Comparison of ENCODE assay signal across 1 cellular context in the genomic region with DNA sequence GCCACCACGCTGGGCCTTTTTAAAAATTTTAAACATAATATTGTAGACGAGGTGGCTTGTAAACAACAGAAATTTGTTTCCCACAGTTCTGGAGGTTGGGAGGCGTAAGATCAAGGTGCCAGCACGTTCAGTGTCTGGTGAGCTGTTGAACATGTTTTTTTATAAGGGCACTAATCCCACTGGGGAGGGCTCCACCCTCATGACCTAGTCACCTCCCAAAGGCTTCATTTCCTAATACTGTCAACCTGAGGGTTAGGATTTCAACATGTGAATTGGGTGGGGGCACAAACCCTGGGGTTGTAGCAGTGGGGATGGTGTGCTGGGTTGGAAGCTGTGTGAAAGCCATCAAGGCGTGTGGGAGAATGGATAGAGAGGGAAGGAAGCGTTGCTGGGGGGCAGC.
TF ChIP-seq lines count a peak whose summit lies in the region.

No MANE protein-coding gene starts in this region.

TF ChIP-seq in WTC11, 78 proteins besides CTCF, POLR2A, EP300 and RAD21 (continued from another document):
- TF ChIP-seq, protein P1, sequence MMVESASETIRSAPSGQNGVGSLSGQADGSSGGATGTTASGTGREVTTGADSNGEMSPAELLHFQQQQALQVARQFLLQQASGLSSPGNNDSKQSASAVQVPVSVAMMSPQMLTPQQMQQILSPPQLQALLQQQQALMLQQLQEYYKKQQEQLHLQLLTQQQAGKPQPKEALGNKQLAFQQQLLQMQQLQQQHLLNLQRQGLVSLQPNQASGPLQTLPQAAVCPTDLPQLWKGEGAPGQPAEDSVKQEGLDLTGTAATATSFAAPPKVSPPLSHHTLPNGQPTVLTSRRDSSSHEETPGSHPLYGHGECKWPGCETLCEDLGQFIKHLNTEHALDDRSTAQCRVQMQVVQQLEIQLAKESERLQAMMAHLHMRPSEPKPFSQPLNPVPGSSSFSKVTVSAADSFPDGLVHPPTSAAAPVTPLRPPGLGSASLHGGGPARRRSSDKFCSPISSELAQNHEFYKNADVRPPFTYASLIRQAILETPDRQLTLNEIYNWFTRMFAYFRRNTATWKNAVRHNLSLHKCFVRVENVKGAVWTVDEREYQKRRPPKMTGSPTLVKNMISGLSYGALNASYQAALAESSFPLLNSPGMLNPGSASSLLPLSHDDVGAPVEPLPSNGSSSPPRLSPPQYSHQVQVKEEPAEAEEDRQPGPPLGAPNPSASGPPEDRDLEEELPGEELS (CRISPR knock-in tag; IDR thresholded peaks at IDR 0.05) = no peak
- TF ChIP-seq, protein P2, sequence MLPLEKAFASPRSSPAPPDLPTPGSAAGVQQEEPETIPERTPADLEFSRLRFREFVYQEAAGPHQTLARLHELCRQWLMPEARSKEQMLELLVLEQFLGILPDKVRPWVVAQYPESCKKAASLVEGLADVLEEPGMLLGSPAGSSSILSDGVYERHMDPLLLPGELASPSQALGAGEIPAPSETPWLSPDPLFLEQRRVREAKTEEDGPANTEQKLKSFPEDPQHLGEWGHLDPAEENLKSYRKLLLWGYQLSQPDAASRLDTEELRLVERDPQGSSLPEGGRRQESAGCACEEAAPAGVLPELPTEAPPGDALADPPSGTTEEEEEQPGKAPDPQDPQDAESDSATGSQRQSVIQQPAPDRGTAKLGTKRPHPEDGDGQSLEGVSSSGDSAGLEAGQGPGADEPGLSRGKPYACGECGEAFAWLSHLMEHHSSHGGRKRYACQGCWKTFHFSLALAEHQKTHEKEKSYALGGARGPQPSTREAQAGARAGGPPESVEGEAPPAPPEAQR (CRISPR knock-in tag; IDR thresholded peaks at IDR 0.05) = no peak
- TF ChIP-seq, protein P3, sequence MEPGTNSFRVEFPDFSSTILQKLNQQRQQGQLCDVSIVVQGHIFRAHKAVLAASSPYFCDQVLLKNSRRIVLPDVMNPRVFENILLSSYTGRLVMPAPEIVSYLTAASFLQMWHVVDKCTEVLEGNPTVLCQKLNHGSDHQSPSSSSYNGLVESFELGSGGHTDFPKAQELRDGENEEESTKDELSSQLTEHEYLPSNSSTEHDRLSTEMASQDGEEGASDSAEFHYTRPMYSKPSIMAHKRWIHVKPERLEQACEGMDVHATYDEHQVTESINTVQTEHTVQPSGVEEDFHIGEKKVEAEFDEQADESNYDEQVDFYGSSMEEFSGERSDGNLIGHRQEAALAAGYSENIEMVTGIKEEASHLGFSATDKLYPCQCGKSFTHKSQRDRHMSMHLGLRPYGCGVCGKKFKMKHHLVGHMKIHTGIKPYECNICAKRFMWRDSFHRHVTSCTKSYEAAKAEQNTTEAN (CRISPR knock-in tag; IDR thresholded peaks at IDR 0.05) = no peak
- TF ChIP-seq ZNF263 (CRISPR knock-in tag; IDR thresholded peaks at IDR 0.05; ENCODE audit: low read depth) (no peak), ETV6 (CRISPR knock-in tag; IDR thresholded peaks at IDR 0.05) (no peak), KAT7 (CRISPR knock-in tag; IDR thresholded peaks at IDR 0.05; ENCODE audit: borderline replicate concordance) (no peak), ZNF396 (CRISPR knock-in tag; IDR thresholded peaks at IDR 0.05; ENCODE audit: borderline replicate concordance) (no peak), NR3C1 (CRISPR knock-in tag; conservative IDR thresholded peaks at IDR 0.05; ENCODE audit: low read depth) (no peak), GABPB1 (CRISPR knock-in tag; IDR thresholded peaks at IDR 0.05) (no peak), CBFB (CRISPR knock-in tag; IDR thresholded peaks at IDR 0.05; ENCODE audit: low read depth) (no peak), ZNF138 (CRISPR knock-in tag; conservative IDR thresholded peaks at IDR 0.05) (no peak)
- TF ChIP-seq, protein P4, sequence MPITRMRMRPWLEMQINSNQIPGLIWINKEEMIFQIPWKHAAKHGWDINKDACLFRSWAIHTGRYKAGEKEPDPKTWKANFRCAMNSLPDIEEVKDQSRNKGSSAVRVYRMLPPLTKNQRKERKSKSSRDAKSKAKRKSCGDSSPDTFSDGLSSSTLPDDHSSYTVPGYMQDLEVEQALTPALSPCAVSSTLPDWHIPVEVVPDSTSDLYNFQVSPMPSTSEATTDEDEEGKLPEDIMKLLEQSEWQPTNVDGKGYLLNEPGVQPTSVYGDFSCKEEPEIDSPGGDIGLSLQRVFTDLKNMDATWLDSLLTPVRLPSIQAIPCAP (CRISPR knock-in tag; IDR thresholded peaks at IDR 0.05) = no peak
- TF ChIP-seq, protein P5, sequence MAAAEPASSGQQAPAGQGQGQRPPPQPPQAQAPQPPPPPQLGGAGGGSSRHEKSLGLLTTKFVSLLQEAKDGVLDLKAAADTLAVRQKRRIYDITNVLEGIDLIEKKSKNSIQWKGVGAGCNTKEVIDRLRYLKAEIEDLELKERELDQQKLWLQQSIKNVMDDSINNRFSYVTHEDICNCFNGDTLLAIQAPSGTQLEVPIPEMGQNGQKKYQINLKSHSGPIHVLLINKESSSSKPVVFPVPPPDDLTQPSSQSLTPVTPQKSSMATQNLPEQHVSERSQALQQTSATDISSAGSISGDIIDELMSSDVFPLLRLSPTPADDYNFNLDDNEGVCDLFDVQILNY (CRISPR knock-in tag; IDR thresholded peaks at IDR 0.05) = no peak
- TF ChIP-seq, protein P6, sequence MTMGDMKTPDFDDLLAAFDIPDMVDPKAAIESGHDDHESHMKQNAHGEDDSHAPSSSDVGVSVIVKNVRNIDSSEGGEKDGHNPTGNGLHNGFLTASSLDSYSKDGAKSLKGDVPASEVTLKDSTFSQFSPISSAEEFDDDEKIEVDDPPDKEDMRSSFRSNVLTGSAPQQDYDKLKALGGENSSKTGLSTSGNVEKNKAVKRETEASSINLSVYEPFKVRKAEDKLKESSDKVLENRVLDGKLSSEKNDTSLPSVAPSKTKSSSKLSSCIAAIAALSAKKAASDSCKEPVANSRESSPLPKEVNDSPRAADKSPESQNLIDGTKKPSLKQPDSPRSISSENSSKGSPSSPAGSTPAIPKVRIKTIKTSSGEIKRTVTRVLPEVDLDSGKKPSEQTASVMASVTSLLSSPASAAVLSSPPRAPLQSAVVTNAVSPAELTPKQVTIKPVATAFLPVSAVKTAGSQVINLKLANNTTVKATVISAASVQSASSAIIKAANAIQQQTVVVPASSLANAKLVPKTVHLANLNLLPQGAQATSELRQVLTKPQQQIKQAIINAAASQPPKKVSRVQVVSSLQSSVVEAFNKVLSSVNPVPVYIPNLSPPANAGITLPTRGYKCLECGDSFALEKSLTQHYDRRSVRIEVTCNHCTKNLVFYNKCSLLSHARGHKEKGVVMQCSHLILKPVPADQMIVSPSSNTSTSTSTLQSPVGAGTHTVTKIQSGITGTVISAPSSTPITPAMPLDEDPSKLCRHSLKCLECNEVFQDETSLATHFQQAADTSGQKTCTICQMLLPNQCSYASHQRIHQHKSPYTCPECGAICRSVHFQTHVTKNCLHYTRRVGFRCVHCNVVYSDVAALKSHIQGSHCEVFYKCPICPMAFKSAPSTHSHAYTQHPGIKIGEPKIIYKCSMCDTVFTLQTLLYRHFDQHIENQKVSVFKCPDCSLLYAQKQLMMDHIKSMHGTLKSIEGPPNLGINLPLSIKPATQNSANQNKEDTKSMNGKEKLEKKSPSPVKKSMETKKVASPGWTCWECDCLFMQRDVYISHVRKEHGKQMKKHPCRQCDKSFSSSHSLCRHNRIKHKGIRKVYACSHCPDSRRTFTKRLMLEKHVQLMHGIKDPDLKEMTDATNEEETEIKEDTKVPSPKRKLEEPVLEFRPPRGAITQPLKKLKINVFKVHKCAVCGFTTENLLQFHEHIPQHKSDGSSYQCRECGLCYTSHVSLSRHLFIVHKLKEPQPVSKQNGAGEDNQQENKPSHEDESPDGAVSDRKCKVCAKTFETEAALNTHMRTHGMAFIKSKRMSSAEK (CRISPR knock-in tag; IDR thresholded peaks at IDR 0.05; ENCODE audit: borderline replicate concordance) = no peak
- TF ChIP-seq, protein P7, sequence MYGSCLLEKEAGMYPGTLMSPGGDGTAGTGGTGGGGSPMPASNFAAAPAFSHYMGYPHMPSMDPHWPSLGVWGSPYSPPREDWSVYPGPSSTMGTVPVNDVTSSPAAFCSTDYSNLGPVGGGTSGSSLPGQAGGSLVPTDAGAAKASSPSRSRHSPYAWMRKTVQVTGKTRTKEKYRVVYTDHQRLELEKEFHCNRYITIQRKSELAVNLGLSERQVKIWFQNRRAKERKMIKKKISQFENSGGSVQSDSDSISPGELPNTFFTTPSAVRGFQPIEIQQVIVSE (CRISPR knock-in tag; IDR thresholded peaks at IDR 0.05; ENCODE audit: borderline replicate concordance) = no peak
